In the genomic region with DNA sequence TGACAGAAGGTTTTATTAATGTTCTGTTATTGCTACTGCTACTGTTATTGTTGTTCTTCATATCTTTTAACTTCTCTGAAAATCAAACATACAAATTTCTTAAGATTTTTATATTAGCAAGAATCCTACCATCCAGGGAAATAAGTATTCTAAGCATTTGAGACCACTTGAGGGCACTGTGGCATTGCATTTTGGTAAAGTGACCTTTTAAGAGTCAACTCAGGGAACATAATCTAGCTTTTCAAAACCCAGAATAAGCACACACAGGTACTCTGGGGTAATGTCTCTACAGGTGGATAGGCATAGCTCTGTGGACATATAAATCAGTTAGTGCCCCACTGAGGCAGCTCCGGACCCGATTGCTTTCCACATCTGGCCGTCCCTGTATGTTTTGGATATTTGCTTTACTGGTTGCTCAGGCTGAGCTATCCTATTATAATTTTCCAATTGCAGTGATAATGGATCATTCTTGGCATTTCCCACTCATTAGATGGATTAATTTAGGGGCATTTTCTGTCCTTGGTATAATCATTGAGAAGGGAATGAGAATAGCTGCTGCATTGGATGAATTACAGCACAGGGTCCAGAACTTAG, we compare ENCODE assay signal across 8 cellular contexts.
DNase-seq lines count a peak whose midpoint lies in the region; ATAC-seq and TF ChIP-seq lines count a peak whose summit lies in the region.

No MANE protein-coding gene starts in this region.

- H3K36me3 ChIP-seq in mesenchymal stem cell (ENCODE audit: control insufficient read depth in 1 of 2, insufficient read depth in 2 of 2, low read depth in 1 of 2, low read length in 2 of 2) (no peaks in the 10 kb centered on the region), transverse colon (no peaks in the 10 kb centered on the region)

- H3K27me3 ChIP-seq in mesenchymal stem cell (ENCODE audit: control insufficient read depth in 1 of 2, insufficient read depth in 1 of 2, low read length in 2 of 2) (no peaks in the 10 kb centered on the region), transverse colon (no peaks in the 10 kb centered on the region)

- H2BK15ac ChIP-seq in mesenchymal stem cell (ENCODE audit: low read depth, poor library complexity, severe bottlenecking): no peak overlapping the region

- peak; percentile 40 for DNase-seq in GM03348 (ENCODE audit: low spot score)
- DNase-seq in NCI-H2196 (lab: John Stamatoyannopoulos, UW; ENCODE audit: unreplicated experiment): peak; percentile 57
- DNase-seq in cerebellar cortex (ENCODE audit: low spot score): peak; percentile 83
- peak; percentile 65 for DNase-seq in mesenchymal stem cell
- DNase-seq in GM10266 (ENCODE audit: extremely low spot score): no peak
- no peak for DNase-seq in mesenteric fat pad (ENCODE audit: low spot score)
- no peak for DNase-seq in transverse colon

- no peak overlapping the region for H3K14ac ChIP-seq in mesenchymal stem cell (ENCODE audit: low read length in 2 of 2)

- TF ChIP-seq EP300 in transverse colon (IDR thresholded peaks at IDR 0.05; ENCODE audit: low read depth): no peak

- no peak overlapping the region for H2BK12ac ChIP-seq in mesenchymal stem cell (ENCODE audit: low read length in 2 of 2)

- no peaks in the 10 kb centered on the region for H3K79me1 ChIP-seq in mesenchymal stem cell (replicated peaks; ENCODE audit: low read length, poor library complexity, severe bottlenecking)

- no peak overlapping the region for H2BK120ac ChIP-seq in mesenchymal stem cell (ENCODE audit: low read depth, low read length)

- H3K4me2 ChIP-seq in mesenchymal stem cell (ENCODE audit: low read length, poor library complexity, severe bottlenecking): no peak overlapping the region

- no peak overlapping the region for H4K91ac ChIP-seq in mesenchymal stem cell (ENCODE audit: low read length)

- H2BK5ac ChIP-seq in mesenchymal stem cell (ENCODE audit: low read depth, low read length, poor library complexity, severe bottlenecking): no peak overlapping the region

- no peak overlapping the region for H3K9ac ChIP-seq in mesenchymal stem cell (ENCODE audit: low read length)

- no peak overlapping the region for H3K23ac ChIP-seq in mesenchymal stem cell (ENCODE audit: low read length in 2 of 2)

- H3K9me3 ChIP-seq in mesenchymal stem cell (ENCODE audit: control insufficient read depth, low read length) (no peaks in the 10 kb centered on the region), transverse colon (no peaks in the 10 kb centered on the region)

- H2AFZ ChIP-seq in mesenchymal stem cell (ENCODE audit: low read depth, low read length): no peak overlapping the region

- no peak for ATAC-seq in GM21367 (IDR thresholded peaks at IDR 0.05; ENCODE audit: unreplicated experiment)

- no peak overlapping the region for H2AK5ac ChIP-seq in mesenchymal stem cell (ENCODE audit: low read length, severe bottlenecking)

- H3K27ac ChIP-seq in mesenchymal stem cell (ENCODE audit: low read length, poor library complexity, severe bottlenecking) (no peak overlapping the region), transverse colon (no peak overlapping the region)

- H3K4me1 ChIP-seq in mesenchymal stem cell (ENCODE audit: control insufficient read depth, insufficient read depth, low read depth, low read length) (no peaks in the 10 kb centered on the region), transverse colon (no peaks in the 10 kb centered on the region)

- in situ Hi-C loops in transverse colon (cut with MboI; ENCODE audit: low pct_ligation_motif_present in 1 of 4, low pct_unique_long_range_greater_than_20kb in 1 of 4, low sequenced_read_pairs in 3 of 4): no loop called here

- H4K8ac ChIP-seq in mesenchymal stem cell (ENCODE audit: low read length): no peak overlapping the region

- 87% methylated on average over 3 of the region's 3 CpGs for WGBS in mesenchymal stem cell
- WGBS in transverse colon (ENCODE audit: low coverage in 1 of 2), 2 donors: 86 to 90% methylated on average over 2 to 3 of the region's 3 CpGs

- no peak overlapping the region for H3K4ac ChIP-seq in mesenchymal stem cell (ENCODE audit: low read depth in 1 of 2, low read length in 2 of 2)

- TF ChIP-seq CTCF in GM10266 (IDR thresholded peaks at IDR 0.05; ENCODE audit: control insufficient read depth, insufficient read depth, low read depth, missing control alignments) (no peak), transverse colon (IDR thresholded peaks at IDR 0.05) (peak in 2 of 5 experiments; percentile 15 to 29)

- intact Hi-C loops in transverse colon (cut with DNase I; ENCODE audit: low total_unique reads): no loop called here

- H3K4me3 ChIP-seq in mesenchymal stem cell (ENCODE audit: insufficient read depth in 1 of 2, low read depth in 1 of 2, low read length in 2 of 2) (no peak overlapping the region), transverse colon (no peak overlapping the region)

- no peak for TF ChIP-seq POLR2A in transverse colon (IDR thresholded peaks at IDR 0.05)

- no peak overlapping the region for H3K18ac ChIP-seq in mesenchymal stem cell (ENCODE audit: low read depth in 1 of 2, low read length in 2 of 2)

Comparison
In these comparisons a context has a peak if more than half of its experiments do, and no peak if none do; other contexts are left out.
1. DNase-seq: peak in GM03348 (single experiment), NCI-H2196 (single experiment), cerebellar cortex (single experiment) and mesenchymal stem cell (single experiment); none in GM10266 (single experiment), mesenteric fat pad (single experiment) and transverse colon (single experiment).